In the genomic region with DNA sequence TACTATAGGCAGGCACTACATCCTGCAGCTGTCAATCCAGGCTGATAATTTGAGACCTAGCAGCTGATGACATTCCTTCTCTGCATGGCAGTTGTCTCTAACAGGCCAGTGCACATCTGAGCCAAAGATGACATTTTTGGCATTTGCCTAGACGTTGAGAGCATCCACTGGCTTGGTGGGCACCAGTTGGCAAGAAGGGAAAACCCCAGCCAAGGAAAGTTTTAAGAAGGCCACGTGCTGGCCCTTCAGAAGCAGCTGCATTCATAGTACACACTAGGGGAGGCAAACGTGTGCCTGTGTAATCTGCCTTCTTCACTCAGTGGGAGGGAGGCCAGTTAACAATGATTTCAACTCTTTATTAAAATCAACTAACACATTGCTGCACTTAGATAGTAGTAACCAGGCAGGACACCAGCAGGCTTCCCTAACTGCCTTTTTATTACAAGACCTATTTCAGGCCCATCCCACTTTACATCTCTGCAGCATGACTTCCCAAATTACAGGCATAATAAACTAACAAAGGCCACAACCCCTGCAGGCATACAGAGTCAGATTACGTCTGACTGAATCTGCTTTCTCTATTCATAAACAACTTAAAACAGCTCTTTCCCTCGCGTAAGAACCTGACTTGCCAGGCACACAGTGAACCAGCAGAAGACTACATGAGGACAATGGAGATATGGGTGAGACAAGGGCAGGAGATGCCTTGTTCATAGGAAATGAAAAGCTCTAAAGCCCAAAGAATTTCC, we compare ENCODE assay signal across 9 cellular contexts.
DNase-seq lines count a peak whose midpoint lies in the region; FAIRE-seq and TF ChIP-seq lines count a peak whose summit lies in the region.
"Had no signal": no experiment of that assay in that cellular context is flagged by ENCODE, and none has a peak within 500 bp of the region (broad histone marks: within the 10 kb centered on the region; RNA-seq: fewer than 3 reads in every experiment).

No MANE protein-coding gene starts in this region.

- H3K23ac ChIP-seq in H1 (ENCODE audit: insufficient read length) = no peak overlapping the region

- no peak overlapping the region for H3K18ac ChIP-seq in H1 (ENCODE audit: extremely low read depth, low read length)

- TF ChIP-seq CTCF in C4-2B (conservative IDR thresholded peaks at IDR 0.05) = no peak
- no peak for TF ChIP-seq CTCF in H1 (IDR thresholded peaks at IDR 0.05; ENCODE audit: control extremely low read depth in 1 of 3, insufficient read depth in 1 of 3, low read depth in 1 of 3, low read length in 3 of 3)
- TF ChIP-seq CTCF in thyroid gland (IDR thresholded peaks at IDR 0.05) = no peak

- peak overlapping the region; percentile 11 to 70; a peak in 2 of 4 replicates for H3K4me2 ChIP-seq in H1 (ENCODE audit: insufficient read depth in 1 of 2, low read depth in 2 of 2, low read length in 2 of 2)
- H3K4me2 ChIP-seq: KMS-11 had no signal

- no peak overlapping the region for H3K4ac ChIP-seq in H1 (replicated peaks; ENCODE audit: insufficient read length, low read depth, low read length)

- no peak overlapping the region for H2BK15ac ChIP-seq in H1 (ENCODE audit: low read length)

- H3K79me2 ChIP-seq in H1 (ENCODE audit: control insufficient read depth in 1 of 2, insufficient read depth in 2 of 2, low read length in 2 of 2) = no peaks in the 10 kb centered on the region

- CTCF ChIA-PET in H1 (lab: Charles Lee; ENCODE audit: partially characterized antibody) = interaction anchor here (0.5 to 2.8 kb wide), 5 partner anchors 8 to 95 kb away, joined by 3 to 6 read pairs (median 5); no protein-coding TSS in a partner anchor

- intact Hi-C loops in thyroid gland (cut with DNase I) = no loop called here

- no peak overlapping the region for H4K91ac ChIP-seq in H1 (replicated peaks; ENCODE audit: insufficient read length, low read length)

- no peaks in the 10 kb centered on the region for H3K23me2 ChIP-seq in H1 (ENCODE audit: low read depth, low read length)

- H3K56ac ChIP-seq in H1 (replicated peaks; ENCODE audit: insufficient read length, low read depth, low read length) = no peak overlapping the region

- H4K5ac ChIP-seq in H1 (ENCODE audit: insufficient read length, low read depth, low read length) = no peak overlapping the region

- H2BK120ac ChIP-seq in H1 (replicated peaks; ENCODE audit: low read depth, low read length) = no peak overlapping the region

- POLR2A ChIA-PET in H1 (lab: Charles Lee; ENCODE audit: partially characterized antibody) = no interaction called here

- H3K27me3 ChIP-seq in H1 (replicated peaks in 1 of 4; ENCODE audit: control insufficient read depth in 3 of 4, extremely low read depth in 1 of 4, insufficient read depth in 3 of 4, low read length in 3 of 4) (no peaks in the 10 kb centered on the region), thyroid gland (no peaks in the 10 kb centered on the region)

- no peak overlapping the region for H4K8ac ChIP-seq in H1 (ENCODE audit: extremely low read depth, insufficient read depth, low read length)

- H3K4me3 ChIP-seq in H1 (ENCODE audit: extremely low read depth in 1 of 4, insufficient read depth in 2 of 4, low read depth in 3 of 4, low read length in 4 of 4) = no peak overlapping the region
- no peak overlapping the region for H3K4me3 ChIP-seq in thyroid gland (replicated peaks in 1 of 3)

- no peak overlapping the region for H2BK20ac ChIP-seq in H1 (ENCODE audit: low read length)

- H3K27ac ChIP-seq in C4-2B (peak overlapping the region; percentile 100), H1 (ENCODE audit: low read depth, low read length) (no peak overlapping the region), thyroid gland (no peak overlapping the region)
- H3K27ac ChIP-seq: KMS-11 had no signal

- no peak for TF ChIP-seq RAD21 in H1 (IDR thresholded peaks at IDR 0.05 in 1 of 2, conservative IDR thresholded peaks at IDR 0.05 in 1 of 2; ENCODE audit: low read depth in 2 of 2, low read length in 2 of 2)

- no peak overlapping the region for H2BK5ac ChIP-seq in H1 (ENCODE audit: low read depth, low read length)

- TF ChIP-seq POLR2A in H1 (IDR thresholded peaks at IDR 0.05; ENCODE audit: control extremely low read depth in 1 of 2, low read depth in 2 of 2, low read length in 2 of 2) (no peak), erythroblast (IDR thresholded peaks at IDR 0.05; ENCODE audit: low read length) (no peak), thyroid gland (IDR thresholded peaks at IDR 0.05) (no peak)

- H2AFZ ChIP-seq in H1 (ENCODE audit: low read length) = peak overlapping the region; percentile 34; the same call in 1 of the 2 replicates

- peaks cover 3 to 11% (median 7%) of the 10 kb centered on the region in 4 experiments; a peak in 5 of 7 replicates for H3K4me1 ChIP-seq in H1 (replicated peaks in 1 of 4; ENCODE audit: control insufficient read depth in 3 of 4, insufficient read depth in 4 of 4, low read length in 3 of 4)
- H3K4me1 ChIP-seq in thyroid gland = peaks cover 0 to 8% of the 10 kb centered on the region in 2 donors

- no peak for TF ChIP-seq EP300 in H1 (IDR thresholded peaks at IDR 0.05; ENCODE audit: borderline replicate concordance in 1 of 2, low read depth in 2 of 2, low read length in 2 of 2)

- WGBS in H1 (ENCODE audit: extremely low coverage in 1 of 2, insufficient coverage in 1 of 2, insufficient read length in 1 of 2, insufficient replicate concordance in 2 of 2, low coverage in 1 of 2, low lambda C conversion rate in 2 of 2, missing lambda C conversion rate in 1 of 2), 2 experiments = 53% methylated on average over 6 of the region's 6 CpGs; no CpG with 5 or more reads in 1 of the 2 experiments
- WGBS in thyroid gland, 2 donors = 57 to 71% methylated on average over 6 of the region's 6 CpGs

- no peak overlapping the region for H3K14ac ChIP-seq in H1 (ENCODE audit: insufficient read length)

- no peaks in the 10 kb centered on the region for H3K79me1 ChIP-seq in H1 (ENCODE audit: low read depth, low read length)

- H2AK5ac ChIP-seq in H1 (ENCODE audit: low read depth, low read length) = no peak overlapping the region

- no peaks in the 10 kb centered on the region for H4K20me1 ChIP-seq in H1 (replicated peaks in 1 of 2; ENCODE audit: control insufficient read depth in 1 of 2, insufficient read depth in 2 of 2, low read length in 2 of 2)

- H2BK12ac ChIP-seq in H1 (ENCODE audit: low read depth, low read length) = peak overlapping the region; percentile 43; the same call in 1 of the 2 replicates

- no peaks in the 10 kb centered on the region for H3K36me3 ChIP-seq in H1 (ENCODE audit: control insufficient read depth in 2 of 4, insufficient read depth in 4 of 4, low read length in 3 of 4)
- no peaks in the 10 kb centered on the region for H3K36me3 ChIP-seq in thyroid gland

- peak; percentile 75 for DNase-seq in NCI-H2107 treated with DMSO at 0.1 percent for 48 hours (lab: John Stamatoyannopoulos, UW; ENCODE audit: unreplicated experiment)
- DNase-seq in H1 (ENCODE audit: low read depth in 1 of 2, low spot score in 2 of 2) = no peak
- DNase-seq in myocyte (ENCODE audit: low read depth) = peak; percentile 93
- no peak for DNase-seq in stimulated activated CD4-positive, alpha-beta T cell treated with anti-CD3 and anti-CD28 coated beads, Interleukin-1b, Interleukin-23, amount 100 ng/mL, for 48 hours
- DNase-seq in erythroblast (lab: John Stamatoyannopoulos, UW) = no peak
- DNase-seq in UCSD-AML1 (lab: John Stamatoyannopoulos, UW; ENCODE audit: unreplicated experiment) = no peak
- DNase-seq in thyroid gland = no peak

- H3K9me3 ChIP-seq in H1 (ENCODE audit: insufficient read depth in 2 of 2, low read depth in 1 of 2, low read length in 1 of 2) (no peaks in the 10 kb centered on the region), thyroid gland (no peaks in the 10 kb centered on the region)

- peak; percentile 76 for FAIRE-seq in H1 (lab: Jason Lieb, UNC)

- peak overlapping the region in 1 of 4 experiments; percentile 14; a peak in 1 of 7 replicates for H3K9ac ChIP-seq in H1 (replicated peaks in 1 of 4; ENCODE audit: extremely low read depth in 1 of 4, low read depth in 3 of 4, low read length in 3 of 4)
- H3K9ac ChIP-seq: KMS-11 had no signal

TF ChIP-seq in H1, 55 proteins besides CTCF, POLR2A, EP300 and RAD21:
- TF ChIP-seq FOSL1 (IDR thresholded peaks at IDR 0.05; ENCODE audit: insufficient read depth, low read depth, low read length) (no peak), POU5F1 (IDR thresholded peaks at IDR 0.05; ENCODE audit: low read depth, low read length) (no peak), TAF1 (IDR thresholded peaks at IDR 0.05; ENCODE audit: low read depth, low read length) (no peak), SUZ12 (IDR thresholded peaks at IDR 0.05; ENCODE audit: low read length) (no peak), YY1 (IDR thresholded peaks at IDR 0.05; ENCODE audit: low read depth, low read length) (no peak), TEAD4 (IDR thresholded peaks at IDR 0.05; ENCODE audit: low read depth, low read length) (no peak), CBX5 (IDR thresholded peaks at IDR 0.05; ENCODE audit: low read depth, low read length) (no peak), HDAC6 (IDR thresholded peaks at IDR 0.05; ENCODE audit: low read depth, low read length) (no peak), SIN3A (conservative IDR thresholded peaks at IDR 0.05 in 1 of 2, IDR thresholded peaks at IDR 0.05 in 1 of 2; ENCODE audit: low read depth in 1 of 2, low read length in 2 of 2) (no peak), CREB1 (IDR thresholded peaks at IDR 0.05) (no peak), BACH1 (IDR thresholded peaks at IDR 0.05; ENCODE audit: low read length) (no peak), BCL11A (IDR thresholded peaks at IDR 0.05; ENCODE audit: low read depth in 2 of 2, low read length in 2 of 2) (no peak), PHF8 (conservative IDR thresholded peaks at IDR 0.05; ENCODE audit: low read depth, low read length) (no peak), SIX5 (IDR thresholded peaks at IDR 0.05; ENCODE audit: low read depth, low read length) (no peak), KDM1A (IDR thresholded peaks at IDR 0.05; ENCODE audit: borderline replicate concordance, low read length) (no peak), GABPA (IDR thresholded peaks at IDR 0.05; ENCODE audit: borderline replicate concordance, insufficient read depth, low read length) (no peak), SAP30 (IDR thresholded peaks at IDR 0.05; ENCODE audit: insufficient read depth, insufficient replicate concordance, low read length) (no peak), BRCA1 (IDR thresholded peaks at IDR 0.05; ENCODE audit: low read depth, low read length) (no peak)
- TF ChIP-seq, protein P1, sequence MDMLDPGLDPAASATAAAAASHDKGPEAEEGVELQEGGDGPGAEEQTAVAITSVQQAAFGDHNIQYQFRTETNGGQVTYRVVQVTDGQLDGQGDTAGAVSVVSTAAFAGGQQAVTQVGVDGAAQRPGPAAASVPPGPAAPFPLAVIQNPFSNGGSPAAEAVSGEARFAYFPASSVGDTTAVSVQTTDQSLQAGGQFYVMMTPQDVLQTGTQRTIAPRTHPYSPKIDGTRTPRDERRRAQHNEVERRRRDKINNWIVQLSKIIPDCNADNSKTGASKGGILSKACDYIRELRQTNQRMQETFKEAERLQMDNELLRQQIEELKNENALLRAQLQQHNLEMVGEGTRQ (IDR thresholded peaks at IDR 0.05; ENCODE audit: low read length) = no peak
TF ChIP-seq in H1: peak in this region for 0.

Comparison
In these comparisons a context has a peak if more than half of its experiments do, and no peak if none do; other contexts are left out.
1. DNase-seq: peak in NCI-H2107 treated with DMSO at 0.1 percent for 48 hours (single experiment) and myocyte (single experiment); none in H1 (0 of 2), stimulated activated CD4-positive, alpha-beta T cell treated with anti-CD3 and anti-CD28 coated beads, Interleukin-1b, Interleukin-23, amount 100 ng/mL, for 48 hours (single experiment), erythroblast (0 of 2), UCSD-AML1 (single experiment) and thyroid gland (0 of 2).